ENCODE assay signal across 6 cellular contexts in the genomic region with DNA sequence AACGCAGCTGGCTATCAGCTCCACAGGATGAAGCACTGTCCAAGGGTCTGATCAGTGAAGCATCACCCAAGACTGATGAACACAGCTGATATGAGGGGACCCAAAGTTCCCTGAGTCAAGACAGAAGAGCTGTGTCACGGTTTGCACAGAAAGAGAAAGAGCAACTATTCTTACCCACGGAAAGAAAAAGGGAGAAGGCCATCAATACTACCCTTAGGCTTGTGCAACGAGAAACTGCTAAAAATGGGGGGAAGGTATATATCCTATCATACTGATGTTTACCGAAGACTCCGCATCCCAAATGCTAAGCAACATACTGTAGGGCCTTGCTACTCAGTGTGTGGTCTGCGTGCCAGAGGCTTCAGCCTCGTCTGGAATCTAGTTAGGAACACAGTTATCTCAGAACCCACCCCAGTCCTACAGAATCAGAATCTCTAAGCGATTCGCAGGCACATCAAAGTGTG. TPM values are rescaled to one million over a fixed set of nuclear protein-coding genes. Genes with fewer than 3 reads are reported as not detected.
DNase-seq lines count a peak whose midpoint lies in the region; ATAC-seq and TF ChIP-seq lines count a peak whose summit lies in the region.

No MANE protein-coding gene starts in this region.

- ATAC-seq in HG03066 (IDR thresholded peaks at IDR 0.05; ENCODE audit: low read depth, unreplicated experiment) (peak; percentile 6), mucosa of descending colon (peak; percentile 4), GM18511 (IDR thresholded peaks at IDR 0.05; ENCODE audit: unreplicated experiment) (no peak)
- no peak for ATAC-seq in activated naive CD8-positive, alpha-beta T cell treated with anti-CD3 and anti-CD28 coated beads, Interleukin-2, amount 50 U/mL, for 24 hours

- H3K4me1 Mint-ChIP-seq in activated naive CD8-positive, alpha-beta T cell treated with anti-CD3 and anti-CD28 coated beads, Interleukin-2, amount 50 U/mL, for 24 hours = peaks cover 39% of the 10 kb centered on the region

- no peak for DNase-seq in activated naive CD8-positive, alpha-beta T cell treated with anti-CD3 and anti-CD28 coated beads, Interleukin-2, amount 50 U/mL, for 24 hours
- DNase-seq in mucosa of descending colon (no peak), NCI-H1930 (lab: John Stamatoyannopoulos, UW) (no peak), NCI-H774 (lab: John Stamatoyannopoulos, UW) (no peak)

- H3K4me3 ChIP-seq in mucosa of descending colon = peak overlapping the region; percentile 99

- intact Hi-C loops in mucosa of descending colon (cut with DNase I, micrococcal nuclease) = no loop called here

- H3K27me3 Mint-ChIP-seq in activated naive CD8-positive, alpha-beta T cell treated with anti-CD3 and anti-CD28 coated beads, Interleukin-2, amount 50 U/mL, for 24 hours = no peaks in the 10 kb centered on the region

- peak overlapping the region; percentile 93 for H3K27ac Mint-ChIP-seq in activated naive CD8-positive, alpha-beta T cell treated with anti-CD3 and anti-CD28 coated beads, Interleukin-2, amount 50 U/mL, for 24 hours

- no peaks in the 10 kb centered on the region for H3K9me3 ChIP-seq in mucosa of descending colon

- H3K4me1 ChIP-seq in mucosa of descending colon (ENCODE audit: low read depth) = peaks cover 22% of the 10 kb centered on the region

- peak overlapping the region; percentile 96 for H3K4me3 Mint-ChIP-seq in activated naive CD8-positive, alpha-beta T cell treated with anti-CD3 and anti-CD28 coated beads, Interleukin-2, amount 50 U/mL, for 24 hours

- H3K36me3 Mint-ChIP-seq in activated naive CD8-positive, alpha-beta T cell treated with anti-CD3 and anti-CD28 coated beads, Interleukin-2, amount 50 U/mL, for 24 hours (ENCODE audit: low read depth) = peaks cover 8% of the 10 kb centered on the region

- no peaks in the 10 kb centered on the region for H3K9me3 Mint-ChIP-seq in activated naive CD8-positive, alpha-beta T cell treated with anti-CD3 and anti-CD28 coated beads, Interleukin-2, amount 50 U/mL, for 24 hours

- H3K36me3 ChIP-seq in mucosa of descending colon (ENCODE audit: low read depth) = no peaks in the 10 kb centered on the region

- TF ChIP-seq CTCF in mucosa of descending colon (IDR thresholded peaks at IDR 0.05) = no peak

RNA-seq across cellular contexts. Expression of gene FASTKD5, which starts 0.7 kb away (rescaled TPM):
- 10 to 100 TPM; 15.5 to 17.7 (median 16.0) TPM for total RNA-seq in mucosa of descending colon

RNA-seq across cellular contexts. Expression of gene UBOX5, which starts 0.7 kb away (rescaled TPM):
- 1 to 10 TPM; 5.9 to 9.2 (median 8.5) TPM for total RNA-seq in mucosa of descending colon

RNA-seq across cellular contexts. Expression of gene LZTS3, which starts 14.3 kb away (rescaled TPM):
- 1 to 10 TPM; 4.2 to 9.9 (median 8.0) TPM for total RNA-seq in mucosa of descending colon

RNA-seq across cellular contexts. Expression of gene DDRGK1, which starts 45.5 kb away (rescaled TPM):
- total RNA-seq in mucosa of descending colon = 10 to 100 TPM; 51.3 to 80.3 (median 62.9) TPM

RNA-seq across cellular contexts. Expression of gene ITPA, which starts 50.3 kb away (rescaled TPM):
- total RNA-seq in mucosa of descending colon = 10 to 100 TPM; 29.8 to 44.7 (median 43.8) TPM

Comparison
In these comparisons a context has a peak if more than half of its experiments do, and no peak if none do; other contexts are left out.
1. ATAC-seq: peak in HG03066 (single experiment) and mucosa of descending colon (single experiment); none in activated naive CD8-positive, alpha-beta T cell treated with anti-CD3 and anti-CD28 coated beads, Interleukin-2, amount 50 U/mL, for 24 hours (single experiment) and GM18511 (single experiment).